12 cellular contexts compared by ENCODE assay signal in genomic region chr2:19987936-19988335, GRCh38. TPM values are rescaled to one million over a fixed set of nuclear protein-coding genes. Genes with fewer than 3 reads are reported as not detected.
DNase-seq lines count a peak whose midpoint lies in the region; ATAC-seq and TF ChIP-seq lines count a peak whose summit lies in the region.
"Had no signal": no experiment of that assay in that cellular context is flagged by ENCODE, and none has a peak within 500 bp of the region (broad histone marks: within the 10 kb centered on the region; RNA-seq: fewer than 3 reads in every experiment).

No MANE protein-coding gene starts in this region.

- H3K27me3 ChIP-seq in MM.1S (replicated peaks; ENCODE audit: insufficient read depth, low read length) (no peaks in the 10 kb centered on the region), neural progenitor cell (no peaks in the 10 kb centered on the region)

- ATAC-seq in GM19043 (IDR thresholded peaks at IDR 0.05; ENCODE audit: low read depth, unreplicated experiment) = peak; percentile 82
- ATAC-seq in HG02759 (IDR thresholded peaks at IDR 0.05; ENCODE audit: unreplicated experiment) = peak; percentile 47
- no peak for ATAC-seq in activated CD4-positive, CD25-positive, alpha-beta regulatory T cell treated with anti-CD3 and anti-CD28 coated beads, Interleukin-2, amount 50 U/mL, for 24 hours
- ATAC-seq: left lung had no signal

- H3K27ac Mint-ChIP-seq in neural progenitor cell = peak overlapping the region; percentile 25
- H3K27ac Mint-ChIP-seq in activated CD4-positive, alpha-beta T cell treated with anti-CD3 and anti-CD28 coated beads, Interleukin-2, amount 10 ng/mL, durations not matched to agents 24 days and 14 days = no peak overlapping the region

- no peaks in the 10 kb centered on the region for H3K4me1 ChIP-seq in MM.1S (ENCODE audit: low read length)
- peaks cover 20% of the 10 kb centered on the region for H3K4me1 ChIP-seq in neural progenitor cell

- H3K27ac ChIP-seq in MM.1S (ENCODE audit: low read length) = no peak overlapping the region
- no peak overlapping the region for H3K27ac ChIP-seq in neural progenitor cell
- H3K27ac ChIP-seq in coronary artery = no peak overlapping the region
- H3K27ac ChIP-seq: left lung had no signal

- intact Hi-C loops in activated CD4-positive, alpha-beta T cell treated with anti-CD3 and anti-CD28 coated beads, Interleukin-2, amount 10 ng/mL, durations not matched to agents 24 days and 14 days (cut with micrococcal nuclease) = no loop called here

- DNase-seq in MM.1S (peak; percentile 30), neural progenitor cell (ENCODE audit: low spot score) (no peak), coronary artery (ENCODE audit: low spot score) (no peak), KBM-7 (no peak)
- DNase-seq in activated CD4-positive, alpha-beta T cell treated with anti-CD3 and anti-CD28 coated beads, Interleukin-2, amount 10 ng/mL, durations not matched to agents 24 days and 14 days = no peak
- DNase-seq: activated CD4-positive, alpha-beta T cell treated with anti-CD3 and anti-CD28 coated beads for 48 hours; cortex of kidney; left lung; stimulated activated CD4-positive, alpha-beta T cell treated with anti-CD3 and anti-CD28 coated beads, Interleukin-1b, Interleukin-23, amount 100 ng/mL, for 48 hours had no signal

- H3K4me3 ChIP-seq in MM.1S (ENCODE audit: low read length) (no peak overlapping the region), neural progenitor cell (peak overlapping the region; percentile 84), coronary artery (no peak overlapping the region)
- H3K4me3 ChIP-seq: left lung had no signal

- peak overlapping the region; percentile 95 for H3K4me3 Mint-ChIP-seq in neural progenitor cell
- no peak overlapping the region for H3K4me3 Mint-ChIP-seq in activated CD4-positive, alpha-beta T cell treated with anti-CD3 and anti-CD28 coated beads, Interleukin-2, amount 10 ng/mL, durations not matched to agents 24 days and 14 days

- H3K9me3 ChIP-seq in MM.1S (replicated peaks; ENCODE audit: insufficient read depth, low read length) = no peaks in the 10 kb centered on the region
- H3K9me3 ChIP-seq in neural progenitor cell (ENCODE audit: low read depth) = no peaks in the 10 kb centered on the region
- H3K9me3 ChIP-seq: left lung had no signal

- no peaks in the 10 kb centered on the region for H3K36me3 ChIP-seq in MM.1S (replicated peaks; ENCODE audit: insufficient read depth, low read length)
- H3K36me3 ChIP-seq in neural progenitor cell = no peaks in the 10 kb centered on the region

- TF ChIP-seq CTCF in MM.1S (IDR thresholded peaks at IDR 0.05; ENCODE audit: low read length) (no peak), neural progenitor cell (IDR thresholded peaks at IDR 0.05) (no peak), coronary artery (IDR thresholded peaks at IDR 0.05) (no peak)

- in situ Hi-C loops in KBM-7 (cut with MboI; ENCODE audit: low pct_unique_long_range_greater_than_20kb, low sequenced_read_pairs) = no loop called here

- H3K27me3 Mint-ChIP-seq in neural progenitor cell (ENCODE audit: insufficient read depth, low read depth) = peaks cover 3% of the 10 kb centered on the region
- peaks cover 13% of the 10 kb centered on the region for H3K27me3 Mint-ChIP-seq in activated CD4-positive, alpha-beta T cell treated with anti-CD3 and anti-CD28 coated beads, Interleukin-2, amount 10 ng/mL, durations not matched to agents 24 days and 14 days

- H3K9me2 ChIP-seq in MM.1S (replicated peaks; ENCODE audit: insufficient read depth, low read length) = no peaks in the 10 kb centered on the region

- peaks cover 34% of the 10 kb centered on the region for H3K4me1 Mint-ChIP-seq in neural progenitor cell
- H3K4me1 Mint-ChIP-seq in activated CD4-positive, alpha-beta T cell treated with anti-CD3 and anti-CD28 coated beads, Interleukin-2, amount 10 ng/mL, durations not matched to agents 24 days and 14 days = peaks cover 15% of the 10 kb centered on the region

- H4K20me1 ChIP-seq in MM.1S (ENCODE audit: insufficient read depth, low read length) = no peaks in the 10 kb centered on the region
- H4K20me1 ChIP-seq in neural progenitor cell (ENCODE audit: low read depth) = no peaks in the 10 kb centered on the region

- H3K4me2 ChIP-seq in MM.1S (ENCODE audit: low read depth, low read length) (no peak overlapping the region), neural progenitor cell (peak overlapping the region; percentile 96)

- H2AFZ ChIP-seq in MM.1S (ENCODE audit: low read length) (no peak overlapping the region), neural progenitor cell (replicated peaks) (no peak overlapping the region)

- peaks cover 20% of the 10 kb centered on the region for H3K36me3 Mint-ChIP-seq in neural progenitor cell
- H3K36me3 Mint-ChIP-seq in activated CD4-positive, alpha-beta T cell treated with anti-CD3 and anti-CD28 coated beads, Interleukin-2, amount 10 ng/mL, durations not matched to agents 24 days and 14 days (ENCODE audit: low read depth) = peaks cover 4% of the 10 kb centered on the region

- H3K9ac ChIP-seq in MM.1S (ENCODE audit: low read length) = no peak overlapping the region
- H3K9ac ChIP-seq in neural progenitor cell = no peak overlapping the region

- H3K9me3 Mint-ChIP-seq in neural progenitor cell = no peaks in the 10 kb centered on the region
- peaks cover 8% of the 10 kb centered on the region for H3K9me3 Mint-ChIP-seq in activated CD4-positive, alpha-beta T cell treated with anti-CD3 and anti-CD28 coated beads, Interleukin-2, amount 10 ng/mL, durations not matched to agents 24 days and 14 days

- H3F3A ChIP-seq in MM.1S (ENCODE audit: insufficient read depth, low read length) = no peaks in the 10 kb centered on the region
- H3F3A ChIP-seq in neural progenitor cell (ENCODE audit: low read depth) = peaks cover 25% of the 10 kb centered on the region

- H3K79me2 ChIP-seq in MM.1S (ENCODE audit: low read length) (no peaks in the 10 kb centered on the region), neural progenitor cell (ENCODE audit: low read depth) (peaks cover 65% of the 10 kb centered on the region)

RNA-seq across cellular contexts. Expression of gene WDR35, which starts 2.0 kb away (rescaled TPM):
- total RNA-seq in neural progenitor cell (ENCODE audit: low replicate concordance) = 17.4 and 31.6 TPM in 2 replicates
- 8.1 and 9.0 TPM in 2 replicates for total RNA-seq in activated CD4-positive, alpha-beta T cell treated with anti-CD3 and anti-CD28 coated beads, Interleukin-2, amount 10 ng/mL, durations not matched to agents 24 days and 14 days

RNA-seq across cellular contexts. Expression of gene MATN3, which starts 24.5 kb away (rescaled TPM):
- 0.45 and 1.7 TPM in 2 replicates for total RNA-seq in neural progenitor cell (ENCODE audit: low replicate concordance)
- total RNA-seq in activated CD4-positive, alpha-beta T cell treated with anti-CD3 and anti-CD28 coated beads, Interleukin-2, amount 10 ng/mL, durations not matched to agents 24 days and 14 days = not detected in 2 replicates

Comparison
In these comparisons a context has a peak if more than half of its experiments do, and no peak if none do; other contexts are left out.
1. ATAC-seq: peak in GM19043 (single experiment) and HG02759 (single experiment); none in activated CD4-positive, CD25-positive, alpha-beta regulatory T cell treated with anti-CD3 and anti-CD28 coated beads, Interleukin-2, amount 50 U/mL, for 24 hours (0 of 2).